In the genomic region with DNA sequence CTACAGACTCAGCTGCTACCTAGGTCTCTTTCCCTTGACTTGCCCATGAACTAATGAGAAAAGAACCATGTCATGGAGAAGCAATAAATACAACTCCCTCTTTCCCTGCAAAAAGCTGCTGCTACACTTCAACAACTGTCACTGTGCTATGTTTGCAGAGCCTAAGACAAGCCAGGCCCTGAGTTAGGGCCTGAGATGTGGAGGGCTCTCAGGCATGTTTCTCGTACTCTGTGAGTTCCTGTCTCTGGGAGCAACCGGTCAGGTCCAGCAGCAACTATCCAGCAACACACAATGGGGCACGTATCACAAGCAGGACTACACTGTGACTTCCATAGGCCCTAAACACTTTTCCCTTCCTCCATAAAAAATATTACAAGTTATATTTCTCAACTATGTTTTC, we compare ENCODE assay signal across 15 cellular contexts.
A peak's percentile ranks its signal among the peaks of the same experiment; 100 is the strongest.
DNase-seq lines count a peak whose midpoint lies in the region; ATAC-seq, FAIRE-seq and TF ChIP-seq lines count a peak whose summit lies in the region.
"Had no signal": no experiment of that assay in that cellular context is flagged by ENCODE, and none has a peak within 500 bp of the region (broad histone marks: within the 10 kb centered on the region; RNA-seq: fewer than 3 reads in every experiment).

No MANE protein-coding gene starts in this region.

- H3K27ac Mint-ChIP-seq in CD4-positive, alpha-beta T cell: peak overlapping the region; percentile 82
- H3K27ac Mint-ChIP-seq in T-cell: peak overlapping the region; percentile 33 to 92
- peak overlapping the region in 7 of 10 donors; percentile 21 to 88 (median 75) for H3K27ac Mint-ChIP-seq in naive thymus-derived CD8-positive, alpha-beta T cell

- TF ChIP-seq POLR2A in heart left ventricle (IDR thresholded peaks at IDR 0.05): no peak

- POLR2A ChIA-PET in CD4-positive, alpha-beta T cell (lab: Charles Lee): interaction anchor here (1.2 to 5.2 kb wide), 3 partner anchors 62 to 91 kb away, joined by 3 to 58 read pairs (median 3); partner anchors contain the start of gene JAK1
- POLR2A ChIA-PET in T-cell (lab: Charles Lee): no interaction called here
- POLR2A ChIA-PET in naive thymus-derived CD8-positive, alpha-beta T cell (lab: Charles Lee): no interaction called here

- H3K36me3 Mint-ChIP-seq in CD4-positive, alpha-beta T cell (ENCODE audit: low read depth): peaks cover 95% of the 10 kb centered on the region
- H3K36me3 Mint-ChIP-seq in T-cell: peaks cover 62% of the 10 kb centered on the region
- peaks cover 8 to 83% (median 32%) of the 10 kb centered on the region in 3 donors for H3K36me3 Mint-ChIP-seq in naive thymus-derived CD8-positive, alpha-beta T cell

- no peak overlapping the region for H3K4me3 Mint-ChIP-seq in CD4-positive, alpha-beta T cell
- H3K4me3 Mint-ChIP-seq in T-cell: peak overlapping the region in 1 of 3 donors; percentile 55
- peak overlapping the region in 2 of 10 donors; percentile 55 to 72 for H3K4me3 Mint-ChIP-seq in naive thymus-derived CD8-positive, alpha-beta T cell

- 56 to 81% (median 67%) methylated on average over 3 of the region's 3 CpGs for WGBS in heart left ventricle, 4 donors

- peaks cover 0 to 28% (median 13%) of the 10 kb centered on the region in 12 donors for H3K4me1 ChIP-seq in heart left ventricle

- H3K27ac ChIP-seq in CD4-positive, alpha-beta T cell (ENCODE audit: low read depth, low read length): no peak overlapping the region
- peak overlapping the region in 11 of 12 donors; percentile 6 to 76 (median 16) for H3K27ac ChIP-seq in heart left ventricle

- intact Hi-C loops in CD4-positive, alpha-beta T cell (cut with DNase I, micrococcal nuclease): loop anchor here (5.0 to 10.0 kb wide), 5 partner anchors 48 to 543 kb away; no protein-coding TSS in a partner anchor
- intact Hi-C loops in heart left ventricle (cut with DNase I): loop anchor here in 3 of 10 donors (5.0 to 10.0 kb wide), 2 partner anchors 93 to 330 kb away; partner anchors contain the start of gene JAK1 (in 2 of the 3)

- H3K27me3 Mint-ChIP-seq in CD4-positive, alpha-beta T cell: no peaks in the 10 kb centered on the region
- H3K27me3 Mint-ChIP-seq in T-cell: no peaks in the 10 kb centered on the region
- H3K27me3 Mint-ChIP-seq in naive thymus-derived CD8-positive, alpha-beta T cell: no peaks in the 10 kb centered on the region

- TF ChIP-seq CTCF in CD4-positive, alpha-beta T cell (IDR thresholded peaks at IDR 0.05): no peak
- TF ChIP-seq CTCF in heart left ventricle (IDR thresholded peaks at IDR 0.05) (no peak), D721Med (IDR thresholded peaks at IDR 0.05; ENCODE audit: insufficient read depth, missing control alignments) (no peak)

- no peaks in the 10 kb centered on the region for H3K9me3 Mint-ChIP-seq in CD4-positive, alpha-beta T cell
- H3K9me3 Mint-ChIP-seq in T-cell: no peaks in the 10 kb centered on the region
- no peaks in the 10 kb centered on the region for H3K9me3 Mint-ChIP-seq in naive thymus-derived CD8-positive, alpha-beta T cell

- no peak for ATAC-seq in CD4-positive, alpha-beta T cell (ENCODE audit: poor library complexity)
- ATAC-seq in T-cell (replicated peaks in 1 of 4): no peak
- peak; percentile 6 to 47 (median 30) for ATAC-seq in heart left ventricle
- no peak for ATAC-seq in naive thymus-derived CD8-positive, alpha-beta T cell
- no peak for ATAC-seq in HG03045 (IDR thresholded peaks at IDR 0.05; ENCODE audit: unreplicated experiment)
- ATAC-seq: Panc1 had no signal

- CTCF ChIA-PET in CD4-positive, alpha-beta T cell (lab: Charles Lee): interaction anchor here (0.5 to 1.9 kb wide), 2 partner anchors 15 to 201 kb away, joined by 3 to 5 read pairs; no protein-coding TSS in a partner anchor
- CTCF ChIA-PET in T-cell (lab: Charles Lee): no interaction called here

- H3K36me3 ChIP-seq in heart left ventricle: peaks cover 2 to 93% (median 79%) of the 10 kb centered on the region in 9 donors

- no peak for FAIRE-seq in D721Med (lab: Jason Lieb, UNC)

- H3K4me3 ChIP-seq in heart left ventricle: no peak overlapping the region

- DNase-seq in CD4-positive, alpha-beta T cell: no peak
- DNase-seq in T-cell: no peak
- DNase-seq in heart left ventricle: no peak
- no peak for DNase-seq in naive thymus-derived CD8-positive, alpha-beta T cell
- DNase-seq in D721Med (ENCODE audit: insufficient read length, low spot score): no peak
- no peak for DNase-seq in NCI-H774 (lab: John Stamatoyannopoulos, UW)
- no peak for DNase-seq in COLO829 (ENCODE audit: low spot score)
- DNase-seq: AML-193, KG1, NCI-H1092 treated with DMSO at 0.1 percent for 48 hours, NCI-H446 treated with DMSO at 0.1 percent for 48 hours, NCI-H82, SHP77 had no signal

- no peaks in the 10 kb centered on the region for H3K9me3 ChIP-seq in CD4-positive, alpha-beta T cell (ENCODE audit: control insufficient read depth, low read length)
- no peaks in the 10 kb centered on the region for H3K9me3 ChIP-seq in heart left ventricle

- peaks cover 73% of the 10 kb centered on the region for H3K4me1 Mint-ChIP-seq in CD4-positive, alpha-beta T cell (ENCODE audit: low read depth)
- H3K4me1 Mint-ChIP-seq in T-cell: peaks cover 67 to 76% (median 71%) of the 10 kb centered on the region in 3 donors
- peaks cover 37 to 80% (median 63%) of the 10 kb centered on the region in 4 donors for H3K4me1 Mint-ChIP-seq in naive thymus-derived CD8-positive, alpha-beta T cell

- no peaks in the 10 kb centered on the region for H3K27me3 ChIP-seq in CD4-positive, alpha-beta T cell (ENCODE audit: control insufficient read depth, insufficient read depth, low read length)
- H3K27me3 ChIP-seq in heart left ventricle: no peaks in the 10 kb centered on the region

Comparison
In these comparisons a context has a peak if more than half of its experiments do, and no peak if none do; other contexts are left out.
1. ATAC-seq: peak in heart left ventricle (4 of 4); none in CD4-positive, alpha-beta T cell (single experiment), T-cell (0 of 4), naive thymus-derived CD8-positive, alpha-beta T cell (0 of 2) and HG03045 (single experiment).
2. Peak in every context shown above with its lines, with median percentiles within 50 percentile points of each other: H3K27ac Mint-ChIP-seq.